8 cellular contexts compared by ENCODE assay signal in the genomic region with DNA sequence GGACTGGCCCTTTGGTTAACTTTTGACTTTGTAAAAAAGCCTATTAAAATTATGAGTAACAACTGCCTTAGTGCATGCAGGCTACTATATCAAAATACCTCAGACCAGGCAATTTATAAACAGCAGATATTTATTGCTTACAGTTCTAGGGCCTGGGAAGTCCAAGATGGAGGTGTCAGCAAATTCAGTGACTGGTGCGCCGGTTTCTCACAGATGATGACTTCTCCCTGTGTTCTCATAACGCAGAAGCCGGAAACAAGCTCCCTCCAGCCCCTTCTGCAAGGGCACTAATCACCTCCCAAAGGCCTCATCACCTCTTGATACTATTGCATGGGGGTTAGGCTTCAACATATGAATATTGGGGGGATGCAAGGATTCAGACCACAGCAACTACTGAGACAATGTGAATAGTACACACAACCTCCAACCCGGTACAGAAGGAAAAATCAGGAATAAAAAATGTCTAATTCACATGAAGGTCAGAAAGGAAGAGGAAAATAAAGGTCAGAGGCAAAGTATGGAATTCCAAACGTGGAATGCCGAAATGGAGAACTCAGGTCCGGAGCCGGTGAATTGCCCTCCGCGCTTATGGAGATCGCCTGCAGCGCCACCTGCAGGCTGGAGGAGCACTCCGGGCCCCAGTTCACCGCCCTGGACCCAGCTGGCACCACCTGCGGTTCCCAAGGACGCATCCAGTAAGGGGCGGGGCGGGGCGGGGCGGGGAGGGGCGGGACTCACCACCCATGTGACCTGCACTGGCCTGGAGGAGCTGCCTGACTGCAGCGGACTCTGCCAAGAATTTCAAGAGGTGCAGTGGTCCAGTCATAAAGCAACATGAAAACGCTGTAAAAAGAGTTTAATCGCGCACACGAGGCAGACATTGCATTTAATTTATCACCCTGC.
A peak's percentile ranks its signal among the peaks of the same experiment; 100 is the strongest.
DNase-seq lines count a peak whose midpoint lies in the region; ATAC-seq and TF ChIP-seq lines count a peak whose summit lies in the region.

No MANE protein-coding gene starts in this region.

- H3K27me3 ChIP-seq in mucosa of rectum (ENCODE audit: control insufficient read depth in 2 of 2, insufficient read depth in 2 of 2, low read length in 2 of 2) = peaks cover 0 to 3% of the 10 kb centered on the region in 2 donors

- no peaks in the 10 kb centered on the region for H3K9me3 ChIP-seq in mucosa of rectum (ENCODE audit: control insufficient read depth in 2 of 2, low read length in 2 of 2)

- peaks cover 6 to 7% of the 10 kb centered on the region in 2 donors for H3K4me1 ChIP-seq in mucosa of rectum (ENCODE audit: control insufficient read depth in 2 of 2, insufficient read depth in 2 of 2, low read length in 2 of 2)

- ATAC-seq in GM19023 (IDR thresholded peaks at IDR 0.05; ENCODE audit: unreplicated experiment) (no peak), HG03025 (IDR thresholded peaks at IDR 0.05; ENCODE audit: low FRiP score, unreplicated experiment) (no peak), GM21529 (IDR thresholded peaks at IDR 0.05; ENCODE audit: unreplicated experiment) (no peak)

- no peaks in the 10 kb centered on the region for H3K36me3 ChIP-seq in mucosa of rectum (ENCODE audit: control insufficient read depth in 2 of 2, insufficient read depth in 2 of 2, low read length in 2 of 2)

- peaks cover 1% of the 10 kb centered on the region for H3K36me3 Mint-ChIP-seq in chondrocyte (ENCODE audit: low read depth)

- H3K27ac ChIP-seq in mucosa of rectum (ENCODE audit: low read depth in 2 of 2, low read length in 2 of 2) = no peak overlapping the region

- H3K27me3 Mint-ChIP-seq in chondrocyte (ENCODE audit: low read depth) = peaks cover 44% of the 10 kb centered on the region

- DNase-seq in NCI-H1930 (lab: John Stamatoyannopoulos, UW) (peak; percentile 63 to 89), chondrocyte (ENCODE audit: low spot score) (no peak), Ammon's horn (ENCODE audit: low spot score) (no peak)

- peak overlapping the region; percentile 50 to 67 for H3K4me3 ChIP-seq in mucosa of rectum (ENCODE audit: low read length in 2 of 2)

- H3K9me3 Mint-ChIP-seq in chondrocyte (ENCODE audit: low read depth) = peaks cover 8% of the 10 kb centered on the region

- peaks cover 3% of the 10 kb centered on the region for H3K4me1 Mint-ChIP-seq in chondrocyte (ENCODE audit: low read depth)

- no peak overlapping the region for H3K9ac ChIP-seq in mucosa of rectum (ENCODE audit: low read depth in 1 of 2, low read length in 2 of 2)

- no peak overlapping the region for H3K27ac Mint-ChIP-seq in chondrocyte (ENCODE audit: unreplicated experiment)

- peak; percentile 49 for TF ChIP-seq CTCF in GM12873 (IDR thresholded peaks at IDR 0.05; ENCODE audit: insufficient read depth, low read depth, low read length, missing control alignments)
- TF ChIP-seq CTCF in chondrocyte (IDR thresholded peaks at IDR 0.05) = peak; percentile 72

- H3K4me3 Mint-ChIP-seq in chondrocyte (ENCODE audit: unreplicated experiment) = no peak overlapping the region

Comparison
In these comparisons a context has a peak if more than half of its experiments do, and no peak if none do; other contexts are left out.
1. DNase-seq: peak in NCI-H1930 (2 of 2); none in chondrocyte (single experiment) and Ammon's horn (single experiment).